12 cellular contexts compared by ENCODE assay signal in genomic region chr22:20245577-20246367, GRCh38. TPM values are rescaled to one million over a fixed set of nuclear protein-coding genes. Genes with fewer than 3 reads are reported as not detected.
DNase-seq lines count a peak whose midpoint lies in the region; ATAC-seq lines count a peak whose summit lies in the region.
"Had no signal": no experiment of that assay in that cellular context is flagged by ENCODE, and none has a peak within 500 bp of the region (broad histone marks: within the 10 kb centered on the region; RNA-seq: fewer than 3 reads in every experiment).

No MANE protein-coding gene starts in this region.

- no peak for DNase-seq in activated naive CD4-positive, alpha-beta T cell treated with anti-CD3 and anti-CD28 coated beads, Interleukin-2, amount 50 U/mL, for 16 hours
- DNase-seq in activated T-helper 1 cell treated with anti-CD3 and anti-CD28 coated beads, Interleukin-12 subunit alpha, Interleukin-12 subunit beta, Interleukin-2, Interleukin-4 antibody, amounts not matched to agents 30 ng/mL and 10 ng/mL and 1 ng/mL, durations not matched to agents 14 hours and 24 hours and 36 hours (ENCODE audit: low spot score) = no peak
- DNase-seq in inferior parietal cortex (ENCODE audit: extremely low spot score) = no peak
- no peak for DNase-seq in HCEC 1CT
- DNase-seq: left ventricle myocardium superior, NCI-H2107, ovary had no signal

- H3K27me3 ChIP-seq in layer of hippocampus (ENCODE audit: control insufficient read depth, insufficient read depth, low read length) = no peaks in the 10 kb centered on the region
- H3K27me3 ChIP-seq: ascending aorta, ovary had no signal

- peak overlapping the region; percentile 76 for H3K27ac Mint-ChIP-seq in activated naive CD4-positive, alpha-beta T cell treated with anti-CD3 and anti-CD28 coated beads, Interleukin-2, amount 50 U/mL, for 24 hours
- peak overlapping the region; percentile 47 for H3K27ac Mint-ChIP-seq in activated T-helper 1 cell treated with anti-CD3 and anti-CD28 coated beads, Interleukin-12 subunit alpha, Interleukin-12 subunit beta, Interleukin-2, Interleukin-4 antibody, amounts not matched to agents 30 ng/mL and 10 ng/mL and 1 ng/mL, durations not matched to agents 14 hours and 24 hours and 36 hours

- H3K4me3 Mint-ChIP-seq in activated naive CD4-positive, alpha-beta T cell treated with anti-CD3 and anti-CD28 coated beads, Interleukin-2, amount 50 U/mL, for 24 hours = peak overlapping the region; percentile 61
- H3K4me3 Mint-ChIP-seq in activated T-helper 1 cell treated with anti-CD3 and anti-CD28 coated beads, Interleukin-12 subunit alpha, Interleukin-12 subunit beta, Interleukin-2, Interleukin-4 antibody, amounts not matched to agents 30 ng/mL and 10 ng/mL and 1 ng/mL, durations not matched to agents 14 hours and 24 hours and 36 hours = no peak overlapping the region

- H3K9me3 Mint-ChIP-seq in activated naive CD4-positive, alpha-beta T cell treated with anti-CD3 and anti-CD28 coated beads, Interleukin-2, amount 50 U/mL, for 24 hours = no peaks in the 10 kb centered on the region
- no peaks in the 10 kb centered on the region for H3K9me3 Mint-ChIP-seq in activated T-helper 1 cell treated with anti-CD3 and anti-CD28 coated beads, Interleukin-12 subunit alpha, Interleukin-12 subunit beta, Interleukin-2, Interleukin-4 antibody, amounts not matched to agents 30 ng/mL and 10 ng/mL and 1 ng/mL, durations not matched to agents 14 hours and 24 hours and 36 hours

- H3K27me3 Mint-ChIP-seq in activated naive CD4-positive, alpha-beta T cell treated with anti-CD3 and anti-CD28 coated beads, Interleukin-2, amount 50 U/mL, for 24 hours = no peaks in the 10 kb centered on the region
- H3K27me3 Mint-ChIP-seq in activated T-helper 1 cell treated with anti-CD3 and anti-CD28 coated beads, Interleukin-12 subunit alpha, Interleukin-12 subunit beta, Interleukin-2, Interleukin-4 antibody, amounts not matched to agents 30 ng/mL and 10 ng/mL and 1 ng/mL, durations not matched to agents 14 hours and 24 hours and 36 hours (ENCODE audit: insufficient read depth) = no peaks in the 10 kb centered on the region

- intact Hi-C loops in activated T-helper 1 cell treated with anti-CD3 and anti-CD28 coated beads, Interleukin-12 subunit alpha, Interleukin-12 subunit beta, Interleukin-2, Interleukin-4 antibody, amounts not matched to agents 30 ng/mL and 10 ng/mL and 1 ng/mL, durations not matched to agents 14 hours and 24 hours and 36 hours (cut with micrococcal nuclease) = no loop called here

- no peak for ATAC-seq in HG02840 (IDR thresholded peaks at IDR 0.05; ENCODE audit: low FRiP score, unreplicated experiment)
- ATAC-seq: left ventricle myocardium superior had no signal

- H3K36me3 Mint-ChIP-seq in activated naive CD4-positive, alpha-beta T cell treated with anti-CD3 and anti-CD28 coated beads, Interleukin-2, amount 50 U/mL, for 24 hours = no peaks in the 10 kb centered on the region
- no peaks in the 10 kb centered on the region for H3K36me3 Mint-ChIP-seq in activated T-helper 1 cell treated with anti-CD3 and anti-CD28 coated beads, Interleukin-12 subunit alpha, Interleukin-12 subunit beta, Interleukin-2, Interleukin-4 antibody, amounts not matched to agents 30 ng/mL and 10 ng/mL and 1 ng/mL, durations not matched to agents 14 hours and 24 hours and 36 hours (ENCODE audit: low read depth)

- H3K27ac ChIP-seq in layer of hippocampus (ENCODE audit: low read depth, low read length) = peak overlapping the region; percentile 46
- H3K27ac ChIP-seq in temporal lobe (ENCODE audit: low read depth, low read length) = peak overlapping the region; percentile 37
- H3K27ac ChIP-seq: ascending aorta, ovary had no signal

- peaks cover 40% of the 10 kb centered on the region for H3K4me1 Mint-ChIP-seq in activated naive CD4-positive, alpha-beta T cell treated with anti-CD3 and anti-CD28 coated beads, Interleukin-2, amount 50 U/mL, for 24 hours
- peaks cover 21% of the 10 kb centered on the region for H3K4me1 Mint-ChIP-seq in activated T-helper 1 cell treated with anti-CD3 and anti-CD28 coated beads, Interleukin-12 subunit alpha, Interleukin-12 subunit beta, Interleukin-2, Interleukin-4 antibody, amounts not matched to agents 30 ng/mL and 10 ng/mL and 1 ng/mL, durations not matched to agents 14 hours and 24 hours and 36 hours (ENCODE audit: low read depth)

RNA-seq across cellular contexts. Expression of gene RTN4R, which starts 22.3 kb away (rescaled TPM):
- total RNA-seq in activated T-helper 1 cell treated with anti-CD3 and anti-CD28 coated beads, Interleukin-12 subunit alpha, Interleukin-12 subunit beta, Interleukin-2, Interleukin-4 antibody, amounts not matched to agents 30 ng/mL and 10 ng/mL and 1 ng/mL, durations not matched to agents 14 hours and 24 hours and 36 hours = 1.7 and 1.9 TPM in 2 replicates
- total RNA-seq in temporal lobe = 7.6 TPM
